In the genomic region with DNA sequence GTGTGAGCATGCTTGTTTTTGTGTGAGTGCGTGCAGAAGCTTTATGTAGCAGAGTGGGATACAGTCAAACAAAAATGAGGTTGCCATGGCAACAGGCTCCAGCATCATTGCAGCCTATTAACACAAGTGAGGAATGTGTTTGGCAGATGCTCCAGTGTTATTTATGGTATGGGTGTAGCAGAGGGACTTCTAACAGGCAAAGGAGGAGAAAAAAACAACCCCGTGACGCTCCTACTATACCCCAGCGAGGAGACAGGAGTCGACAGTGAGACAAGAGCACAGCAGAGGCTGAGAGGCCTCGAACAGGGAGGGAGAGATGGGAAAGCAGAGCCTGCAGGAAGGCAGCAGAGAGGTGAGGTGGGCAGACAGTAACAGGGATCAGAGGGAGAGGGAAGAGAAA, we compare ENCODE assay signal across 16 cellular contexts. TPM values are rescaled to one million over a fixed set of nuclear protein-coding genes. Genes with fewer than 3 reads are reported as not detected.
DNase-seq lines count a peak whose midpoint lies in the region; ATAC-seq, FAIRE-seq and TF ChIP-seq lines count a peak whose summit lies in the region.
"Had no signal": no experiment of that assay in that cellular context is flagged by ENCODE, and none has a peak within 500 bp of the region (broad histone marks: within the 10 kb centered on the region; RNA-seq: fewer than 3 reads in every experiment).

No MANE protein-coding gene starts in this region.

- POLR2A ChIA-PET in HepG2 (lab: Yijun Ruan, JAX) = no interaction called here
- POLR2A ChIA-PET in SK-N-SH (lab: Yijun Ruan, JAX) = no interaction called here

- no peak overlapping the region for H3K9ac ChIP-seq in HepG2 (ENCODE audit: insufficient read depth, low read depth, low read length)
- H3K9ac ChIP-seq in SK-N-SH = no peak overlapping the region
- H3K9ac ChIP-seq: parathyroid adenoma had no signal

- H3K27ac ChIP-seq in HepG2 (ENCODE audit: extremely low read length, insufficient read depth, low read length) (no peak overlapping the region), right lobe of liver (no peak overlapping the region), cingulate gyrus (ENCODE audit: low read depth, low read length) (peak overlapping the region; percentile 90), transverse colon (peak overlapping the region in 3 of 4 donors; percentile 39 to 89 (median 81)), SK-N-SH (ENCODE audit: low read depth in 2 of 2, low read length in 1 of 2) (no peak overlapping the region)
- H3K27ac ChIP-seq: brain microvascular endothelial cell, parathyroid adenoma had no signal

- H3K9me3 ChIP-seq in HepG2 (ENCODE audit: low read length) (no peaks in the 10 kb centered on the region), right lobe of liver (no peaks in the 10 kb centered on the region), transverse colon (no peaks in the 10 kb centered on the region), SK-N-SH (no peaks in the 10 kb centered on the region)

- H3K4me2 ChIP-seq in HepG2 (ENCODE audit: low read depth, low read length) (no peak overlapping the region), SK-N-SH (no peak overlapping the region)

- TF ChIP-seq EP300 in HepG2 (IDR thresholded peaks at IDR 0.05; ENCODE audit: low read depth in 2 of 2, low read length in 2 of 2) (no peak), HepG2 (CRISPR knock-in tag; IDR thresholded peaks at IDR 0.05; ENCODE audit: borderline replicate concordance) (no peak), transverse colon (IDR thresholded peaks at IDR 0.05; ENCODE audit: low read depth) (no peak), SK-N-SH (IDR thresholded peaks at IDR 0.05; ENCODE audit: borderline replicate concordance in 1 of 2, low read depth in 1 of 2, low read length in 1 of 2) (no peak)

- WGBS in HepG2 (ENCODE audit: low lambda C conversion rate) = 6% methylated on average over 6 of the region's 6 CpGs
- 65% methylated on average over 6 of the region's 6 CpGs for WGBS in right lobe of liver (ENCODE audit: insufficient coverage, low coverage, low lambda C conversion rate, missing lambda C conversion rate)
- 60 to 71% methylated on average over 1 to 6 of the region's 6 CpGs for WGBS in transverse colon (ENCODE audit: low coverage in 1 of 2), 2 donors
- 54% methylated on average over 6 of the region's 6 CpGs for whole genome bisulfite sequencing in SK-N-SH (ENCODE audit: low lambda C conversion rate)

- peaks cover 0 to 44% of the 10 kb centered on the region in 2 experiments; a peak in 4 of 5 replicates for H3K27me3 ChIP-seq in HepG2 (ENCODE audit: control insufficient read depth in 1 of 2, insufficient read depth in 2 of 2, low read length in 2 of 2)
- H3K27me3 ChIP-seq in right lobe of liver = peaks cover 0 to 9% of the 10 kb centered on the region in 2 donors
- H3K27me3 ChIP-seq in transverse colon = peaks cover 15% of the 10 kb centered on the region
- peaks cover 52% of the 10 kb centered on the region for H3K27me3 ChIP-seq in SK-N-SH (ENCODE audit: insufficient read depth)

- H3K9me2 ChIP-seq in SK-N-SH = no peaks in the 10 kb centered on the region

- H4K20me1 ChIP-seq in HepG2 (ENCODE audit: insufficient read depth, low read length) (no peaks in the 10 kb centered on the region), SK-N-SH (ENCODE audit: insufficient read depth) (no peaks in the 10 kb centered on the region)

- H3K4me1 ChIP-seq in HepG2 (ENCODE audit: insufficient read depth, low read length) (no peaks in the 10 kb centered on the region), right lobe of liver (peaks cover 0 to 8% (median 0%) of the 10 kb centered on the region in 4 donors), transverse colon (peaks cover 0 to 14% (median 10%) of the 10 kb centered on the region in 4 donors), SK-N-SH (ENCODE audit: control insufficient read depth in 1 of 2, insufficient read depth in 2 of 2, low read depth in 1 of 2, low read length in 1 of 2) (peaks cover 0 to 2% of the 10 kb centered on the region in 2 experiments; a peak in 1 of 4 replicates)

- no peak overlapping the region for H2AFZ ChIP-seq in HepG2 (ENCODE audit: low read length)
- no peak overlapping the region for H2AFZ ChIP-seq in SK-N-SH (ENCODE audit: low read depth)
- H2AFZ ChIP-seq: parathyroid adenoma had no signal

- CTCF ChIA-PET in HepG2 (lab: Yijun Ruan, JAX; ENCODE audit: low intra/inter-chr PET ratio, low total read pairs) = no interaction called here
- CTCF ChIA-PET in SK-N-SH (lab: Yijun Ruan, JAX) = no interaction called here

- TF ChIP-seq CTCF in HepG2 (CRISPR knock-in tag; IDR thresholded peaks at IDR 0.05) (no peak), right lobe of liver (IDR thresholded peaks at IDR 0.05) (no peak), transverse colon (IDR thresholded peaks at IDR 0.05) (no peak), SK-N-SH (IDR thresholded peaks at IDR 0.05) (no peak)

- H3K36me3 ChIP-seq in HepG2 (replicated peaks in 1 of 2; ENCODE audit: control insufficient read depth in 1 of 2, insufficient read depth in 2 of 2, low read length in 2 of 2) = no peaks in the 10 kb centered on the region
- no peaks in the 10 kb centered on the region for H3K36me3 ChIP-seq in right lobe of liver
- no peaks in the 10 kb centered on the region for H3K36me3 ChIP-seq in transverse colon
- H3K36me3 ChIP-seq in SK-N-SH (replicated peaks in 1 of 2; ENCODE audit: control insufficient read depth in 1 of 2, insufficient read depth in 2 of 2, low read length in 1 of 2) = no peaks in the 10 kb centered on the region
- H3K36me3 ChIP-seq: brain microvascular endothelial cell had no signal

- H3K79me2 ChIP-seq in HepG2 (ENCODE audit: insufficient read depth, low read length) (no peaks in the 10 kb centered on the region), SK-N-SH (ENCODE audit: insufficient read depth) (no peaks in the 10 kb centered on the region)
- H3K79me2 ChIP-seq: parathyroid adenoma had no signal

- TF ChIP-seq POLR2A in HepG2 (IDR thresholded peaks at IDR 0.05; ENCODE audit: insufficient read depth in 1 of 2, low read depth in 2 of 2, low read length in 2 of 2) (no peak), right lobe of liver (IDR thresholded peaks at IDR 0.05) (no peak), transverse colon (IDR thresholded peaks at IDR 0.05) (no peak)

- DNase-seq in HepG2 (ENCODE audit: low spot score) = no peak
- DNase-seq in right lobe of liver = no peak
- peak; percentile 49 for DNase-seq in midbrain (lab: John Stamatoyannopoulos, UW)
- no peak for DNase-seq in transverse colon
- no peak for DNase-seq in activated CD8-positive, alpha-beta memory T cell treated with anti-CD3 and anti-CD28 coated beads, Interleukin-2, amount 50 U/mL, for 4 hours
- DNase-seq in SK-N-SH = no peak
- DNase-seq: brain microvascular endothelial cell; Karpas-422; stimulated activated CD8-positive, alpha-beta memory T cell treated with anti-CD3 and anti-CD28 coated beads, Interleukin-4, amount 100 ng/mL, for 48 hours had no signal

- TF ChIP-seq RAD21 in HepG2 (CRISPR knock-in tag; IDR thresholded peaks at IDR 0.05) (no peak), SK-N-SH (IDR thresholded peaks at IDR 0.05; ENCODE audit: low read length) (no peak)

- intact Hi-C loops in HepG2 (cut with micrococcal nuclease; ENCODE audit: unreplicated experiment) = no loop called here
- intact Hi-C loops in right lobe of liver (cut with DNase I) = no loop called here
- intact Hi-C loops in transverse colon (cut with DNase I; ENCODE audit: low total_unique reads) = loop anchor here (10.0 kb wide), 1 partner anchor 69 kb away; no protein-coding TSS in a partner anchor

- H3K4me3 ChIP-seq in HepG2 (replicated peaks in 1 of 3; ENCODE audit: insufficient read depth in 1 of 3, low read depth in 2 of 3, low read length in 3 of 3) (no peak overlapping the region), right lobe of liver (no peak overlapping the region), transverse colon (no peak overlapping the region), SK-N-SH (ENCODE audit: low read depth in 2 of 2, low read length in 1 of 2) (no peak overlapping the region)
- H3K4me3 ChIP-seq: lung had no signal

- FAIRE-seq in HepG2 (lab: Jason Lieb, UNC) = no peak
- FAIRE-seq: endothelial cell of umbilical vein had no signal

- in situ Hi-C loops in HepG2 (cut with HindIII; ENCODE audit: extremely low pct_ligation_motif_present, low pct_unique_long_range_greater_than_20kb) (no loop called here), transverse colon (cut with MboI; ENCODE audit: low pct_ligation_motif_present in 1 of 4, low pct_unique_long_range_greater_than_20kb in 1 of 4, low sequenced_read_pairs in 3 of 4) (no loop called here)

- ATAC-seq in HepG2 (no peak), right lobe of liver (no peak), GM19351 (IDR thresholded peaks at IDR 0.05; ENCODE audit: unreplicated experiment) (no peak)

- BruUV-seq in HepG2 (replicated peaks; lab: Mats Ljungman, UMichigan) = no TSS peak

- H3F3A ChIP-seq in SK-N-SH (replicated peaks; ENCODE audit: insufficient read depth) = no peaks in the 10 kb centered on the region

RNA-seq across cellular contexts. Expression of a gene that starts 4.9 kb away (rescaled TPM):
- not detected in 2 replicates for total RNA-seq in HepG2 (2016; rRNA removed; fragmentation: Illumina TruSeq; extraction: Trizol)
- not detected in 2 replicates for total RNA-seq in HepG2 (2016; cell fraction: cytosol; rRNA removed; fragmentation: Illumina TruSeq; extraction: Trizol; ENCODE audit: low read depth)
- not detected in 2 replicates for total RNA-seq in HepG2 (2016; cell fraction: insoluble cytoplasmic fraction; rRNA removed; fragmentation: Illumina TruSeq; extraction: Trizol)
- not detected in 2 replicates for total RNA-seq in HepG2 (2016; cell fraction: membrane; rRNA removed; fragmentation: Illumina TruSeq; extraction: Trizol)
- not detected in 2 replicates for total RNA-seq in HepG2 (2016; cell fraction: nucleus; rRNA removed; fragmentation: Illumina TruSeq; extraction: Trizol)
- not detected in 2 replicates for polyA plus RNA-seq in HepG2 (2011; rRNA removed)
- polyA plus RNA-seq in HepG2 (2011; cell fraction: cytosol; rRNA removed) = not detected in 2 replicates
- 0.12 TPM in 1 of 2 replicates, not detected in the other for polyA plus RNA-seq in HepG2 (2011; cell fraction: nucleus; rRNA removed)
- 0.04 and 0.05 TPM in 2 replicates for polyA plus RNA-seq in HepG2 (2012)
- not detected in 2 replicates for polyA plus RNA-seq in HepG2 (2016; cell fraction: cytosol; fragmentation: Illumina TruSeq; extraction: Trizol; ENCODE audit: low read depth)
- polyA plus RNA-seq in HepG2 (2016; cell fraction: insoluble cytoplasmic fraction; fragmentation: Illumina TruSeq; extraction: Trizol; ENCODE audit: low read depth) = 0.17 TPM in 1 of 2 replicates, not detected in the other
- polyA plus RNA-seq in HepG2 (2016; cell fraction: membrane; fragmentation: Illumina TruSeq; extraction: Trizol; ENCODE audit: low read depth) = not detected in 2 replicates
- not detected in 2 replicates for polyA plus RNA-seq in HepG2 (2016; cell fraction: nucleus; fragmentation: Illumina TruSeq; extraction: Trizol; ENCODE audit: insufficient read depth, low read depth)
- polyA minus RNA-seq in HepG2 (2011; rRNA and poly(A)+ RNA removed; ENCODE audit: low replicate concordance) = 0.82 TPM in 1 of 2 replicates, not detected in the other
- not detected in 2 replicates for polyA minus RNA-seq in HepG2 (2011; cell fraction: cytosol; rRNA and poly(A)+ RNA removed)
- not detected in 2 replicates for polyA minus RNA-seq in HepG2 (2011; cell fraction: nucleus; rRNA and poly(A)+ RNA removed)
- 1 to 10 TPM; 1.9 to 3.7 (median 2.7) TPM for total RNA-seq in right lobe of liver
- 10 to 100 TPM; 13.9 to 42.0 (median 28.6) TPM for total RNA-seq in transverse colon
- polyA plus RNA-seq in SK-N-SH (2012; rRNA removed) = 0.21 and 0.23 TPM in 2 replicates
- polyA plus RNA-seq in SK-N-SH (2012; cell fraction: cytosol; rRNA removed) = 0.13 and 0.48 TPM in 2 replicates
- polyA plus RNA-seq in SK-N-SH (2012; cell fraction: nucleus; rRNA removed) = 0.13 and 0.38 TPM in 2 replicates
- total RNA-seq: activated T-helper 2 cell treated with anti-CD3 and anti-CD28 coated beads, Interferon-gamma antibody, Interleukin-2, Interleukin-4, amounts not matched to agents 10 μg/mL and 5 μg/mL and 100 μg/mL, durations not matched to agents 14 hours and 24 hours and 36 hours; endothelial cell of umbilical vein; T-helper 2 cell treated with Interferon-gamma antibody and Interleukin-4, amounts not matched to agents 100 ng/mL and 5 ng/mL, for 36 hours had no signal

Comparison
In these comparisons a context has a peak if more than half of its experiments do, and no peak if none do; other contexts are left out.
1. H3K27ac ChIP-seq: peak in cingulate gyrus (single experiment) and transverse colon (3 of 4); none in HepG2 (single experiment), right lobe of liver (0 of 3) and SK-N-SH (0 of 2).